Comparison of ENCODE assay signal across 17 cellular contexts in genomic region chr20:37898301-37899104, GRCh38. TPM values are rescaled to one million over a fixed set of nuclear protein-coding genes. Genes with fewer than 3 reads are reported as not detected.
A peak's percentile ranks its signal among the peaks of the same experiment; 100 is the strongest.
DNase-seq lines count a peak whose midpoint lies in the region; ATAC-seq, FAIRE-seq and TF ChIP-seq lines count a peak whose summit lies in the region.
"Had no signal": no experiment of that assay in that cellular context is flagged by ENCODE, and none has a peak within 500 bp of the region (broad histone marks: within the 10 kb centered on the region; RNA-seq: fewer than 3 reads in every experiment).

No MANE protein-coding gene starts in this region.

- H3K4me1 ChIP-seq in foreskin keratinocyte: peaks cover 6% of the 10 kb centered on the region

- in situ Hi-C loops in SK-MEL-5 (cut with HindIII; ENCODE audit: low pct_unique_long_range_greater_than_20kb, low sequenced_read_pairs): no loop called here

- no peak for TF ChIP-seq CTCF in foreskin keratinocyte (conservative IDR thresholded peaks at IDR 0.05)

- H3K4me3 Mint-ChIP-seq in activated naive CD4-positive, alpha-beta T cell treated with anti-CD3 and anti-CD28 coated beads, Interleukin-2, amount 10 ng/mL, durations not matched to agents 7 days and 5 days: no peak overlapping the region
- H3K4me3 Mint-ChIP-seq: endodermal cell had no signal

- no peak for DNase-seq in activated naive CD4-positive, alpha-beta T cell treated with anti-CD3 and anti-CD28 coated beads, Interleukin-2, amount 50 U/mL, for 72 hours (ENCODE audit: low spot score in 2 of 2)
- no peak for DNase-seq in activated naive CD4-positive, alpha-beta T cell treated with anti-CD3 and anti-CD28 coated beads, Interleukin-2, amount 10 ng/mL, durations not matched to agents 7 days and 5 days
- DNase-seq in SK-MEL-5 (ENCODE audit: low read depth, low spot score) (peak; percentile 80), foreskin keratinocyte (peak; percentile 69 to 88), SW480 (ENCODE audit: low spot score) (no peak), GM12892 (ENCODE audit: insufficient read length) (no peak)
- DNase-seq in stimulated activated naive CD8-positive, alpha-beta T cell treated with anti-CD3 and anti-CD28 coated beads, Interleukin-15, Interleukin-2, amounts not matched to agents 100 U/mL and 50 U/mL, for 24 hours: no peak
- no peak for DNase-seq in central memory CD4-positive, alpha-beta T cell
- DNase-seq: amygdala; DND-41; endodermal cell; NCI-H1694 treated with DMSO at 0.1 percent for 48 hours; NCI-H226; stimulated activated CD4-positive, alpha-beta T cell treated with anti-CD3 and anti-CD28 coated beads, Interleukin-2, amount 100 ng/mL, for 24 hours had no signal

- peaks cover 45% of the 10 kb centered on the region for H3K27me3 Mint-ChIP-seq in activated naive CD4-positive, alpha-beta T cell treated with anti-CD3 and anti-CD28 coated beads, Interleukin-2, amount 10 ng/mL, durations not matched to agents 7 days and 5 days

- no peak overlapping the region for H3K27ac ChIP-seq in foreskin keratinocyte

- H3K27me3 ChIP-seq in foreskin keratinocyte: peaks cover 35% of the 10 kb centered on the region

- CTCF ChIA-PET in activated naive CD4-positive, alpha-beta T cell treated with anti-CD3 and anti-CD28 coated beads, Interleukin-2, amount 10 ng/mL, durations not matched to agents 7 days and 5 days (lab: Charles Lee): no interaction called here

- peaks cover 9% of the 10 kb centered on the region for H3K4me1 Mint-ChIP-seq in activated naive CD4-positive, alpha-beta T cell treated with anti-CD3 and anti-CD28 coated beads, Interleukin-2, amount 10 ng/mL, durations not matched to agents 7 days and 5 days

- no peaks in the 10 kb centered on the region for H3K9me3 Mint-ChIP-seq in activated naive CD4-positive, alpha-beta T cell treated with anti-CD3 and anti-CD28 coated beads, Interleukin-2, amount 50 U/mL, for 72 hours
- H3K9me3 Mint-ChIP-seq in activated naive CD4-positive, alpha-beta T cell treated with anti-CD3 and anti-CD28 coated beads, Interleukin-2, amount 10 ng/mL, durations not matched to agents 7 days and 5 days: no peaks in the 10 kb centered on the region
- H3K9me3 Mint-ChIP-seq: endodermal cell had no signal

- ATAC-seq in activated naive CD4-positive, alpha-beta T cell treated with anti-CD3 and anti-CD28 coated beads, Interleukin-2, amount 50 U/mL, for 72 hours: peak; percentile 92 to 93
- ATAC-seq in foreskin keratinocyte: peak; percentile 61
- peak; percentile 86 for ATAC-seq in stimulated activated naive CD8-positive, alpha-beta T cell treated with anti-CD3 and anti-CD28 coated beads, Interleukin-15, Interleukin-2, amounts not matched to agents 100 U/mL and 50 U/mL, for 24 hours
- ATAC-seq: HepG2 had no signal

- FAIRE-seq in GM12892 (lab: Jason Lieb, UNC): no peak
- FAIRE-seq: H54, HepG2 had no signal

- peak overlapping the region in 1 of 2 donors; percentile 15 for H3K27ac Mint-ChIP-seq in activated naive CD4-positive, alpha-beta T cell treated with anti-CD3 and anti-CD28 coated beads, Interleukin-2, amount 50 U/mL, for 72 hours
- no peak overlapping the region for H3K27ac Mint-ChIP-seq in activated naive CD4-positive, alpha-beta T cell treated with anti-CD3 and anti-CD28 coated beads, Interleukin-2, amount 10 ng/mL, durations not matched to agents 7 days and 5 days
- H3K27ac Mint-ChIP-seq: endodermal cell had no signal

- H3K36me3 Mint-ChIP-seq in activated naive CD4-positive, alpha-beta T cell treated with anti-CD3 and anti-CD28 coated beads, Interleukin-2, amount 50 U/mL, for 72 hours: peaks cover under 1 to 7% of the 10 kb centered on the region in 2 donors
- H3K36me3 Mint-ChIP-seq in activated naive CD4-positive, alpha-beta T cell treated with anti-CD3 and anti-CD28 coated beads, Interleukin-2, amount 10 ng/mL, durations not matched to agents 7 days and 5 days: no peaks in the 10 kb centered on the region

- no peak for TF ChIP-seq POLR2A in GM12892 (IDR thresholded peaks at IDR 0.05; ENCODE audit: low read depth, low read length)

RNA-seq across cellular contexts. Expression of gene VSTM2L, which starts 4.4 kb away (rescaled TPM):
- under 1 TPM; 0.30 to 0.33 TPM for total RNA-seq in activated naive CD4-positive, alpha-beta T cell treated with anti-CD3 and anti-CD28 coated beads, Interleukin-2, amount 50 U/mL, for 72 hours
- 0.34 and 0.51 TPM in 2 replicates for total RNA-seq in SK-MEL-5 (2014; rRNA removed; shearing (Covaris generic))
- 1.4 and 2.8 TPM in 2 replicates for polyA plus RNA-seq in SK-MEL-5 (2015; cell fraction: cytosol; rRNA removed)
- not detected in 2 replicates for polyA plus RNA-seq in SK-MEL-5 (2015; cell fraction: nucleus; rRNA removed)
- 0.14 and 0.25 TPM in 2 replicates for total RNA-seq in foreskin keratinocyte
- 0.26 and 0.27 TPM in 2 replicates for polyA plus RNA-seq in foreskin keratinocyte
- polyA plus RNA-seq in GM12892 (2012; ENCODE audit: missing spikeins): 0.30 TPM
- total RNA-seq: activated CD8-positive, alpha-beta memory T cell treated with anti-CD3 and anti-CD28 coated beads for 36 hours; HepG2 had no signal
- polyA plus RNA-seq: HepG2 had no signal

Comparison
In these comparisons a context has a peak if more than half of its experiments do, and no peak if none do; other contexts are left out.
1. DNase-seq: peak in SK-MEL-5 (single experiment) and foreskin keratinocyte (2 of 2); none in activated naive CD4-positive, alpha-beta T cell treated with anti-CD3 and anti-CD28 coated beads, Interleukin-2, amount 50 U/mL, for 72 hours (0 of 2), activated naive CD4-positive, alpha-beta T cell treated with anti-CD3 and anti-CD28 coated beads, Interleukin-2, amount 10 ng/mL, durations not matched to agents 7 days and 5 days (single experiment), stimulated activated naive CD8-positive, alpha-beta T cell treated with anti-CD3 and anti-CD28 coated beads, Interleukin-15, Interleukin-2, amounts not matched to agents 100 U/mL and 50 U/mL, for 24 hours (single experiment), SW480 (single experiment), central memory CD4-positive, alpha-beta T cell (single experiment) and GM12892 (single experiment).
2. Peak in every context shown above with its lines, with median percentiles within 50 percentile points of each other: ATAC-seq.